In the genomic region with DNA sequence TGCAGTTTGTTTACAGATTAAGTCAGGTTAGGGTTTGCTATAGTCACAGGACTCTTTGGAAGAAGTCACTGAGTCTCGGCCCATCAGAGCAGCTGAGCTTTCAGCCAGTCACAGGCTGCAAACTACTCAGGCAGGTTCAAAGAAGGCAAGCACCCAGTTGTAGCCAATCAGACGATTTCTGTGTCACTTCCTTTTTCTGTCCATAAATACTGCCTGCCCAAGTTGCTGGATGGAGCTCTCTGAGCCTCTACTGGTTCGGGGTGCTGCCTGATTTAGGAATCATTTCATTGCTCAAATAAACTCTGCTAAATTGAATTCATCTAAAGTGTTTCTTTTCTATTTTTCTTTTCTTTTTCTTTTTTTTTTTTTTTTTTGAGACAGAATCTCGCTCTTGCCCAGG, we compare ENCODE assay signal across 8 cellular contexts. TPM values are rescaled to one million over a fixed set of nuclear protein-coding genes. Genes with fewer than 3 reads are reported as not detected.
A peak's percentile ranks its signal among the peaks of the same experiment; 100 is the strongest.
DNase-seq lines count a peak whose midpoint lies in the region; ATAC-seq, FAIRE-seq and TF ChIP-seq lines count a peak whose summit lies in the region.

No MANE protein-coding gene starts in this region.

- H3K79me2 ChIP-seq in Karpas-422 (ENCODE audit: low read length) = no peaks in the 10 kb centered on the region

- H3K27me3 ChIP-seq in Karpas-422 (ENCODE audit: low read length) (no peaks in the 10 kb centered on the region), prostate gland (replicated peaks; ENCODE audit: insufficient read depth) (no peaks in the 10 kb centered on the region)
- H3K27me3 ChIP-seq in naive thymus-derived CD4-positive, alpha-beta T cell (ENCODE audit: control insufficient read depth in 2 of 2, insufficient read depth in 2 of 2, low read length in 2 of 2) = no peaks in the 10 kb centered on the region

- H3K9me3 ChIP-seq in Karpas-422 (ENCODE audit: low read length) (no peaks in the 10 kb centered on the region), prostate gland (no peaks in the 10 kb centered on the region)
- H3K9me3 ChIP-seq in naive thymus-derived CD4-positive, alpha-beta T cell (ENCODE audit: control insufficient read depth in 2 of 3, low read length in 3 of 3) = peaks cover 0 to 8% (median 0%) of the 10 kb centered on the region in 3 experiments

- no peaks in the 10 kb centered on the region for H4K20me1 ChIP-seq in Karpas-422 (ENCODE audit: insufficient read depth, low read depth, low read length)

- peak; percentile 61 for ATAC-seq in activated CD8-positive, alpha-beta T cell treated with anti-CD3 and anti-CD28 coated beads, Interleukin-2, amount 10 ng/mL, durations not matched to agents 7 days and 5 days
- ATAC-seq in naive thymus-derived CD4-positive, alpha-beta T cell = peak; percentile 58
- ATAC-seq in GM21526 (IDR thresholded peaks at IDR 0.05; ENCODE audit: low FRiP score, unreplicated experiment) (no peak), GM21737 (IDR thresholded peaks at IDR 0.05; ENCODE audit: unreplicated experiment) (no peak), HG02763 (IDR thresholded peaks at IDR 0.05; ENCODE audit: unreplicated experiment) (no peak)

- H3K4me3 ChIP-seq in Karpas-422 (ENCODE audit: low read length) = no peak overlapping the region
- no peak overlapping the region for H3K4me3 ChIP-seq in naive thymus-derived CD4-positive, alpha-beta T cell (ENCODE audit: low read length)
- H3K4me3 ChIP-seq in prostate gland = no peak overlapping the region

- intact Hi-C loops in naive thymus-derived CD4-positive, alpha-beta T cell (cut with micrococcal nuclease) = loop anchor here (1.0 to 5.0 kb wide), 3 partner anchors 21 to 67 kb away; no protein-coding TSS in a partner anchor
- intact Hi-C loops in prostate gland (cut with DNase I) = no loop called here

- H3K36me3 ChIP-seq in Karpas-422 (ENCODE audit: insufficient read depth, low read length) = no peaks in the 10 kb centered on the region
- H3K36me3 ChIP-seq in naive thymus-derived CD4-positive, alpha-beta T cell (ENCODE audit: control insufficient read depth in 2 of 3, insufficient read depth in 3 of 3, low read length in 3 of 3) = no peaks in the 10 kb centered on the region
- no peaks in the 10 kb centered on the region for H3K36me3 ChIP-seq in prostate gland

- WGBS in prostate gland = 54% methylated on average over 4 of the region's 4 CpGs

- no peak overlapping the region for H2AFZ ChIP-seq in Karpas-422 (ENCODE audit: low read length)

- no peak overlapping the region for H3K27ac Mint-ChIP-seq in activated CD8-positive, alpha-beta T cell treated with anti-CD3 and anti-CD28 coated beads, Interleukin-2, amount 10 ng/mL, durations not matched to agents 7 days and 5 days
- peak overlapping the region; percentile 68 to 97 (median 88) for H3K27ac Mint-ChIP-seq in naive thymus-derived CD4-positive, alpha-beta T cell

- DNase-seq in GM12892 (ENCODE audit: insufficient read length) (no peak), Karpas-422 (peak; percentile 82), prostate gland (ENCODE audit: low spot score) (no peak)
- peak; percentile 54 for DNase-seq in activated CD8-positive, alpha-beta T cell treated with anti-CD3 and anti-CD28 coated beads, Interleukin-2, amount 10 ng/mL, durations not matched to agents 7 days and 5 days
- DNase-seq in naive thymus-derived CD4-positive, alpha-beta T cell = peak in 6 of 9 donors; percentile 38 to 58 (median 52)

- peak overlapping the region; percentile 14 for H3K4me2 ChIP-seq in Karpas-422 (ENCODE audit: low read depth, low read length, poor library complexity, severe bottlenecking)

- no peaks in the 10 kb centered on the region for H3K9me2 ChIP-seq in Karpas-422 (replicated peaks; ENCODE audit: insufficient read depth, low read length)

- CTCF ChIA-PET in activated CD8-positive, alpha-beta T cell treated with anti-CD3 and anti-CD28 coated beads, Interleukin-2, amount 10 ng/mL, durations not matched to agents 7 days and 5 days (lab: Charles Lee) = interaction anchor here (0.6 to 2.0 kb wide), 7 partner anchors 18 to 252 kb away, joined by 3 to 10 read pairs (median 3); no protein-coding TSS in a partner anchor
- CTCF ChIA-PET in naive thymus-derived CD4-positive, alpha-beta T cell (lab: Charles Lee) = interaction anchor here (0.9 kb wide), 1 partner anchor 27 kb away, joined by 3 read pairs; no protein-coding TSS in a partner anchor

- FAIRE-seq in GM12892 (lab: Jason Lieb, UNC) = peak; percentile 84

- no peak overlapping the region for H3K9ac ChIP-seq in Karpas-422 (ENCODE audit: low read length)

- TF ChIP-seq CTCF in prostate gland (IDR thresholded peaks at IDR 0.05) = no peak

- peaks cover 8% of the 10 kb centered on the region for H3K27me3 Mint-ChIP-seq in activated CD8-positive, alpha-beta T cell treated with anti-CD3 and anti-CD28 coated beads, Interleukin-2, amount 10 ng/mL, durations not matched to agents 7 days and 5 days (ENCODE audit: low read depth)
- H3K27me3 Mint-ChIP-seq in naive thymus-derived CD4-positive, alpha-beta T cell = peaks cover 0 to 16% (median 0%) of the 10 kb centered on the region in 5 donors

- no peaks in the 10 kb centered on the region for H3K36me3 Mint-ChIP-seq in activated CD8-positive, alpha-beta T cell treated with anti-CD3 and anti-CD28 coated beads, Interleukin-2, amount 10 ng/mL, durations not matched to agents 7 days and 5 days (ENCODE audit: low read depth)
- H3K36me3 Mint-ChIP-seq in naive thymus-derived CD4-positive, alpha-beta T cell = peaks cover 0 to 18% (median 3%) of the 10 kb centered on the region in 5 donors

- peaks cover 28% of the 10 kb centered on the region for H3K4me1 ChIP-seq in Karpas-422 (ENCODE audit: low read length)
- H3K4me1 ChIP-seq in naive thymus-derived CD4-positive, alpha-beta T cell (ENCODE audit: control insufficient read depth in 2 of 2, insufficient read depth in 2 of 2, low read length in 2 of 2) = peaks cover 25 to 30% of the 10 kb centered on the region in 2 donors
- no peaks in the 10 kb centered on the region for H3K4me1 ChIP-seq in prostate gland (replicated peaks)

- no peaks in the 10 kb centered on the region for H3K9me3 Mint-ChIP-seq in activated CD8-positive, alpha-beta T cell treated with anti-CD3 and anti-CD28 coated beads, Interleukin-2, amount 10 ng/mL, durations not matched to agents 7 days and 5 days (ENCODE audit: insufficient read depth)
- H3K9me3 Mint-ChIP-seq in naive thymus-derived CD4-positive, alpha-beta T cell = peaks cover 5 to 28% (median 11%) of the 10 kb centered on the region in 11 donors

- H3K4me3 Mint-ChIP-seq in activated CD8-positive, alpha-beta T cell treated with anti-CD3 and anti-CD28 coated beads, Interleukin-2, amount 10 ng/mL, durations not matched to agents 7 days and 5 days = no peak overlapping the region
- H3K4me3 Mint-ChIP-seq in naive thymus-derived CD4-positive, alpha-beta T cell = peak overlapping the region in 2 of 10 donors; percentile 57 to 62

- H3K27ac ChIP-seq in Karpas-422 (ENCODE audit: low read length) = no peak overlapping the region
- H3K27ac ChIP-seq in naive thymus-derived CD4-positive, alpha-beta T cell (ENCODE audit: low read depth, low read length) = peak overlapping the region; percentile 80
- H3K27ac ChIP-seq in prostate gland = no peak overlapping the region

- peaks cover 37% of the 10 kb centered on the region for H3K4me1 Mint-ChIP-seq in activated CD8-positive, alpha-beta T cell treated with anti-CD3 and anti-CD28 coated beads, Interleukin-2, amount 10 ng/mL, durations not matched to agents 7 days and 5 days (ENCODE audit: low read depth)
- peaks cover 20 to 46% (median 37%) of the 10 kb centered on the region in 7 donors for H3K4me1 Mint-ChIP-seq in naive thymus-derived CD4-positive, alpha-beta T cell

- POLR2A ChIA-PET in activated CD8-positive, alpha-beta T cell treated with anti-CD3 and anti-CD28 coated beads, Interleukin-2, amount 10 ng/mL, durations not matched to agents 7 days and 5 days (lab: Charles Lee) = interaction anchor here (0.9 to 1.6 kb wide), 3 partner anchors 11 to 150 kb away, joined by 3 to 11 read pairs (median 4); no protein-coding TSS in a partner anchor
- POLR2A ChIA-PET in naive thymus-derived CD4-positive, alpha-beta T cell (lab: Charles Lee) = interaction anchor here (0.7 to 1.3 kb wide), 5 partner anchors 12 to 53 kb away, joined by 3 to 5 read pairs (median 3); no protein-coding TSS in a partner anchor

- 0 out of 2 replicates have a peak, but pooled peaks have one; percentile 22 for TF ChIP-seq POLR2A in GM12892 (IDR thresholded peaks at IDR 0.05; ENCODE audit: low read depth, low read length)
- no peak for TF ChIP-seq POLR2A in prostate gland (IDR thresholded peaks at IDR 0.05)

RNA-seq across cellular contexts. Expression of a gene that starts 7.3 kb away (rescaled TPM):
- 27.8 TPM for polyA plus RNA-seq in GM12892 (2012; ENCODE audit: missing spikeins)
- 17.2 and 29.9 TPM in 2 replicates for total RNA-seq in Karpas-422 (2014; rRNA removed; shearing (Covaris generic); ENCODE audit: low replicate concordance)
- 10 to 100 TPM; 88.2 to 93.0 TPM for total RNA-seq in activated CD8-positive, alpha-beta T cell treated with anti-CD3 and anti-CD28 coated beads, Interleukin-2, amount 10 ng/mL, durations not matched to agents 7 days and 5 days
- 100 to 1,000 TPM in 1 of 5 experiments, 10 to 100 TPM in 4; 22.7 to 269 (median 59.6) TPM for total RNA-seq in naive thymus-derived CD4-positive, alpha-beta T cell
- 10 to 100 TPM in 1 of 2 donors, 1 to 10 TPM in 1; 5.9 to 11.3 TPM for polyA plus RNA-seq in naive thymus-derived CD4-positive, alpha-beta T cell
- 10 to 100 TPM; 24.3 to 41.3 TPM for total RNA-seq in prostate gland

RNA-seq across cellular contexts. Expression of a gene that starts 29.5 kb away (rescaled TPM):
- polyA plus RNA-seq in GM12892 (2012; ENCODE audit: missing spikeins) = 35.5 TPM
- total RNA-seq in Karpas-422 (2014; rRNA removed; shearing (Covaris generic); ENCODE audit: low replicate concordance) = 30.6 and 92.0 TPM in 2 replicates
- total RNA-seq in activated CD8-positive, alpha-beta T cell treated with anti-CD3 and anti-CD28 coated beads, Interleukin-2, amount 10 ng/mL, durations not matched to agents 7 days and 5 days = 10 to 100 TPM; 42.3 to 44.3 TPM
- 10 to 100 TPM; 39.4 to 56.0 (median 43.6) TPM for total RNA-seq in naive thymus-derived CD4-positive, alpha-beta T cell
- polyA plus RNA-seq in naive thymus-derived CD4-positive, alpha-beta T cell = 10 to 100 TPM; 33.6 to 55.3 TPM
- 10 to 100 TPM; 54.8 to 94.0 TPM for total RNA-seq in prostate gland

RNA-seq across cellular contexts. Expression of a gene that starts 58.0 kb away (rescaled TPM):
- polyA plus RNA-seq in GM12892 (2012; ENCODE audit: missing spikeins) = 77.1 TPM
- total RNA-seq in Karpas-422 (2014; rRNA removed; shearing (Covaris generic); ENCODE audit: low replicate concordance) = 62.9 and 69.7 TPM in 2 replicates
- total RNA-seq in activated CD8-positive, alpha-beta T cell treated with anti-CD3 and anti-CD28 coated beads, Interleukin-2, amount 10 ng/mL, durations not matched to agents 7 days and 5 days = 100 to 1,000 TPM; 252 to 255 TPM
- 100 to 1,000 TPM; 211 to 300 (median 282) TPM for total RNA-seq in naive thymus-derived CD4-positive, alpha-beta T cell
- polyA plus RNA-seq in naive thymus-derived CD4-positive, alpha-beta T cell = 100 to 1,000 TPM; 152 to 164 TPM
- 100 to 1,000 TPM; 164 to 321 TPM for total RNA-seq in prostate gland

Comparison
In these comparisons a context has a peak if more than half of its experiments do, and no peak if none do; other contexts are left out.
1. DNase-seq: peak in Karpas-422 (single experiment), activated CD8-positive, alpha-beta T cell treated with anti-CD3 and anti-CD28 coated beads, Interleukin-2, amount 10 ng/mL, durations not matched to agents 7 days and 5 days (single experiment) and naive thymus-derived CD4-positive, alpha-beta T cell (6 of 9); none in GM12892 (single experiment) and prostate gland (single experiment).
2. ATAC-seq: peak in activated CD8-positive, alpha-beta T cell treated with anti-CD3 and anti-CD28 coated beads, Interleukin-2, amount 10 ng/mL, durations not matched to agents 7 days and 5 days (single experiment) and naive thymus-derived CD4-positive, alpha-beta T cell (single experiment); none in GM21526 (single experiment), GM21737 (single experiment) and HG02763 (single experiment).